In genomic region chr13:50348402-50348801, GRCh38 we compare ENCODE assay signal across 27 cellular contexts.
"Had no signal": no experiment of that assay in that cellular context is flagged by ENCODE, and none has a peak within 500 bp of the region (broad histone marks: within the 10 kb centered on the region; RNA-seq: fewer than 3 reads in every experiment).

No MANE protein-coding gene starts in this region.

- H3K27me3 ChIP-seq: colonic mucosa, gastrocnemius medialis, heart right ventricle, left lung had no signal

- H3K4me1 Mint-ChIP-seq: endodermal cell had no signal

- H3K36me3 ChIP-seq: colonic mucosa, esophagus squamous epithelium, gastrocnemius medialis, heart right ventricle, left lung, lower lobe of right lung had no signal

- H3K27ac ChIP-seq: colonic mucosa, epithelial cell of prostate, esophagus squamous epithelium, gastrocnemius medialis, heart right ventricle, left lung, lower lobe of right lung had no signal

- H3K9me3 Mint-ChIP-seq: dendritic cell treated with granulocyte-macrophage colony-stimulating factor and Interleukin-4, amounts not matched to agents 40 ng/mL and 50 ng/mL, for 4 days; effector memory CD8-positive, alpha-beta T cell; endodermal cell had no signal

- DNase-seq: colonic mucosa; cortex of kidney; effector CD8-positive, alpha-beta T cell; effector memory CD8-positive, alpha-beta T cell; endodermal cell; erythroblast; esophagus squamous epithelium; foreskin fibroblast; foreskin melanocyte; gastrocnemius medialis; glutamatergic neuron; head of caudate nucleus; heart right ventricle; hippocampal formation; left cardiac atrium; left lung; left ventricle myocardium superior; lower lobe of right lung; mesenchymal stem cell; naive B cell had no signal

- FAIRE-seq: endometrium, islet of Langerhans, keratinocyte had no signal

- ATAC-seq: effector memory CD8-positive, alpha-beta T cell; esophagus mucosa; gastrocnemius medialis; heart right ventricle; left cardiac atrium; left lung; left ventricle myocardium superior; lower lobe of right lung had no signal

- H3K27ac Mint-ChIP-seq: dendritic cell treated with granulocyte-macrophage colony-stimulating factor and Interleukin-4, amounts not matched to agents 40 ng/mL and 50 ng/mL, for 4 days; effector memory CD8-positive, alpha-beta T cell; endodermal cell; mesothelial cell of epicardium had no signal

- H3K36me3 Mint-ChIP-seq: mesothelial cell of epicardium had no signal

- H3K9me3 ChIP-seq: colonic mucosa, esophagus squamous epithelium, gastrocnemius medialis, heart right ventricle, left lung, lower lobe of right lung had no signal

- H3K4me3 Mint-ChIP-seq: dendritic cell treated with granulocyte-macrophage colony-stimulating factor and Interleukin-4, amounts not matched to agents 40 ng/mL and 50 ng/mL, for 4 days; effector memory CD8-positive, alpha-beta T cell; endodermal cell; mesothelial cell of epicardium; naive B cell had no signal

- H3K4me3 ChIP-seq: colonic mucosa, esophagus squamous epithelium, gastrocnemius medialis, heart right ventricle, left lung, lower lobe of right lung had no signal

- H3K4me1 ChIP-seq: colonic mucosa, gastrocnemius medialis, left lung had no signal
